Comparison of ENCODE assay signal across 1 cellular context in genomic region chr3:193499801-193500485, GRCh38.
TF ChIP-seq lines count a peak whose summit lies in the region.

No MANE protein-coding gene starts in this region.

TF ChIP-seq in GM23338, 12 proteins besides CTCF, POLR2A, EP300 and RAD21 (continued from another document):
- TF ChIP-seq ZNF462 (CRISPR knock-in tag; IDR thresholded peaks at IDR 0.05) = no peak
- TF ChIP-seq, protein P1, sequence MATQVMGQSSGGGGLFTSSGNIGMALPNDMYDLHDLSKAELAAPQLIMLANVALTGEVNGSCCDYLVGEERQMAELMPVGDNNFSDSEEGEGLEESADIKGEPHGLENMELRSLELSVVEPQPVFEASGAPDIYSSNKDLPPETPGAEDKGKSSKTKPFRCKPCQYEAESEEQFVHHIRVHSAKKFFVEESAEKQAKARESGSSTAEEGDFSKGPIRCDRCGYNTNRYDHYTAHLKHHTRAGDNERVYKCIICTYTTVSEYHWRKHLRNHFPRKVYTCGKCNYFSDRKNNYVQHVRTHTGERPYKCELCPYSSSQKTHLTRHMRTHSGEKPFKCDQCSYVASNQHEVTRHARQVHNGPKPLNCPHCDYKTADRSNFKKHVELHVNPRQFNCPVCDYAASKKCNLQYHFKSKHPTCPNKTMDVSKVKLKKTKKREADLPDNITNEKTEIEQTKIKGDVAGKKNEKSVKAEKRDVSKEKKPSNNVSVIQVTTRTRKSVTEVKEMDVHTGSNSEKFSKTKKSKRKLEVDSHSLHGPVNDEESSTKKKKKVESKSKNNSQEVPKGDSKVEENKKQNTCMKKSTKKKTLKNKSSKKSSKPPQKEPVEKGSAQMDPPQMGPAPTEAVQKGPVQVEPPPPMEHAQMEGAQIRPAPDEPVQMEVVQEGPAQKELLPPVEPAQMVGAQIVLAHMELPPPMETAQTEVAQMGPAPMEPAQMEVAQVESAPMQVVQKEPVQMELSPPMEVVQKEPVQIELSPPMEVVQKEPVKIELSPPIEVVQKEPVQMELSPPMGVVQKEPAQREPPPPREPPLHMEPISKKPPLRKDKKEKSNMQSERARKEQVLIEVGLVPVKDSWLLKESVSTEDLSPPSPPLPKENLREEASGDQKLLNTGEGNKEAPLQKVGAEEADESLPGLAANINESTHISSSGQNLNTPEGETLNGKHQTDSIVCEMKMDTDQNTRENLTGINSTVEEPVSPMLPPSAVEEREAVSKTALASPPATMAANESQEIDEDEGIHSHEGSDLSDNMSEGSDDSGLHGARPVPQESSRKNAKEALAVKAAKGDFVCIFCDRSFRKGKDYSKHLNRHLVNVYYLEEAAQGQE (IDR thresholded peaks at IDR 0.05; ENCODE audit: unreplicated experiment) = no peak
- no peak for TF ChIP-seq POLR2AphosphoS5 (IDR thresholded peaks at IDR 0.05; ENCODE audit: low read depth)
